20 cellular contexts compared by ENCODE assay signal in the genomic region with DNA sequence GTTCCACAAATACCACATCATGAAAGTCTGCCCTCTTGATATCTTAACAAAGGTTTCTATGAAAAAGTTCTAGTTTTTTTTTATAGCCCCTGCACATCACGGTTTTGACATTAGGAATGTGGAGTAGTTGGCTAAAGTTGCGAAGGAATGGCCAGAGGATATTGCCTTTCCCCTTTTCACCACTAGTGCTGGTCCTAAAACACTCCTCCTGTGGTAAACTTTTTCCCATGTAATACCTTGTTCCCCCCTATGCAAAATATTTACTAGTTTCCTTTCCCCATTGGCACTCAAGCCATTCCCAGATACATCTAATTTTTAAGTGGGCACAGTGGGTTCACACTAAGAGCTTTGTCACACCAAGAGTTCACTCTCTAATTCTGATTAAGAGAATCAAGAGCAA. TPM values are rescaled to one million over a fixed set of nuclear protein-coding genes. Genes with fewer than 3 reads are reported as not detected.
DNase-seq lines count a peak whose midpoint lies in the region; ATAC-seq and TF ChIP-seq lines count a peak whose summit lies in the region.
"Had no signal": no experiment of that assay in that cellular context is flagged by ENCODE, and none has a peak within 500 bp of the region (broad histone marks: within the 10 kb centered on the region; RNA-seq: fewer than 3 reads in every experiment).

No MANE protein-coding gene starts in this region.

- ATAC-seq in WTC11 (no peak), HG03139 (IDR thresholded peaks at IDR 0.05; ENCODE audit: unreplicated experiment) (no peak)
- no peak for ATAC-seq in naive thymus-derived CD8-positive, alpha-beta T cell
- ATAC-seq: GM12878 had no signal

- CTCF ChIA-PET in BJ (lab: Yijun Ruan, JAX), result interaction anchor here (0.7 to 1.0 kb wide), 2 partner anchors 10 to 12 kb away, joined by 3 to 4 read pairs; no protein-coding TSS in a partner anchor
- CTCF ChIA-PET in CD4-positive, alpha-beta memory T cell (lab: Charles Lee; ENCODE audit: partially characterized antibody), result no interaction called here
- CTCF ChIA-PET in WTC11 (lab: Charles Lee), result interaction anchor here (1.1 to 1.2 kb wide), 2 partner anchors 55 to 149 kb away, joined by 3 read pairs; no protein-coding TSS in a partner anchor

- no peaks in the 10 kb centered on the region for H3K4me1 ChIP-seq in CD4-positive, alpha-beta memory T cell (ENCODE audit: insufficient read depth, low read length)
- H3K4me1 ChIP-seq in ascending aorta, result no peaks in the 10 kb centered on the region
- H3K4me1 ChIP-seq: BLaER1 treated with 17β-estradiol and CSF1 and Interleukin-3, amounts not matched to agents 10 nM and 100 nM; SJCRH30 had no signal

- intact Hi-C loops in CD4-positive, alpha-beta memory T cell (cut with micrococcal nuclease), result no loop called here
- intact Hi-C loops in ascending aorta (cut with DNase I), result no loop called here

- H3K27me3 Mint-ChIP-seq in CD4-positive, alpha-beta memory T cell, result no peaks in the 10 kb centered on the region
- no peaks in the 10 kb centered on the region for H3K27me3 Mint-ChIP-seq in WTC11 (ENCODE audit: low read depth)
- no peaks in the 10 kb centered on the region for H3K27me3 Mint-ChIP-seq in naive thymus-derived CD8-positive, alpha-beta T cell

- H3K9me3 ChIP-seq in CD4-positive, alpha-beta memory T cell (ENCODE audit: control insufficient read depth in 1 of 2, low read length in 2 of 2), result no peaks in the 10 kb centered on the region
- no peaks in the 10 kb centered on the region for H3K9me3 ChIP-seq in ascending aorta
- H3K9me3 ChIP-seq: BLaER1 treated with 17β-estradiol and CSF1 and Interleukin-3, amounts not matched to agents 10 nM and 100 nM; SJCRH30 had no signal

- no peak overlapping the region for H3K27ac ChIP-seq in CD4-positive, alpha-beta memory T cell (ENCODE audit: low read depth, low read length)
- H3K27ac ChIP-seq in ascending aorta, result no peak overlapping the region
- H3K27ac ChIP-seq: BLaER1 treated with 17β-estradiol and CSF1 and Interleukin-3, amounts not matched to agents 10 nM and 100 nM; SJCRH30 had no signal

- no peak overlapping the region for H3K4me3 Mint-ChIP-seq in CD4-positive, alpha-beta memory T cell
- H3K4me3 Mint-ChIP-seq in WTC11, result no peak overlapping the region
- no peak overlapping the region for H3K4me3 Mint-ChIP-seq in naive thymus-derived CD8-positive, alpha-beta T cell

- no peaks in the 10 kb centered on the region; the same call in 1 of the 2 replicates for H3K36me3 ChIP-seq in BJ (ENCODE audit: control insufficient read depth, insufficient read depth, low read length)
- H3K36me3 ChIP-seq in CD4-positive, alpha-beta memory T cell (ENCODE audit: insufficient read depth, low read length), result peaks cover 1% of the 10 kb centered on the region
- peaks cover 12 to 19% of the 10 kb centered on the region in 2 donors for H3K36me3 ChIP-seq in ascending aorta

- TF ChIP-seq CTCF in BJ (IDR thresholded peaks at IDR 0.05; ENCODE audit: insufficient read depth, low read depth, low read length) (0 out of 2 replicates have a peak, but pooled peaks have one; percentile 2), WTC11 (IDR thresholded peaks at IDR 0.05) (no peak), ascending aorta (IDR thresholded peaks at IDR 0.05) (no peak)

- peak overlapping the region in 4 of 7 donors; percentile 37 to 84 (median 74) for H3K27ac Mint-ChIP-seq in CD4-positive, alpha-beta memory T cell
- H3K27ac Mint-ChIP-seq in WTC11, result peak overlapping the region; percentile 17; the same call in 1 of the 2 replicates
- H3K27ac Mint-ChIP-seq in naive thymus-derived CD8-positive, alpha-beta T cell, result peak overlapping the region in 7 of 10 donors; percentile 1 to 75 (median 47)

- H3K27me3 ChIP-seq in BJ (ENCODE audit: control insufficient read depth, insufficient read depth, low read length) (no peaks in the 10 kb centered on the region), ascending aorta (no peaks in the 10 kb centered on the region)
- no peaks in the 10 kb centered on the region for H3K27me3 ChIP-seq in CD4-positive, alpha-beta memory T cell (ENCODE audit: insufficient read depth, low read length)
- H3K27me3 ChIP-seq: BLaER1 treated with 17β-estradiol and CSF1 and Interleukin-3, amounts not matched to agents 10 nM and 100 nM; SJCRH30 had no signal

- no peak for DNase-seq in BJ (ENCODE audit: low read depth)
- no peak for DNase-seq in CD4-positive, alpha-beta memory T cell
- DNase-seq in WTC11 (ENCODE audit: low spot score), result no peak
- DNase-seq in naive thymus-derived CD8-positive, alpha-beta T cell, result no peak
- DNase-seq in ascending aorta (ENCODE audit: low spot score in 2 of 2), result no peak
- no peak for DNase-seq in NCI-H748 (lab: John Stamatoyannopoulos, UW; ENCODE audit: unreplicated experiment)
- DNase-seq: IMR-90, Karpas-422, NCI-H1417, NCI-H1694 treated with DMSO at 0.1 percent for 48 hours, NCI-H2081 treated with DMSO at 0.1 percent for 48 hours, NCI-H446, NCI-H526, OCI-M1, SJCRH30 had no signal

- H3K36me3 Mint-ChIP-seq in CD4-positive, alpha-beta memory T cell, result peaks cover 13 to 35% of the 10 kb centered on the region in 2 donors
- H3K36me3 Mint-ChIP-seq in WTC11, result peaks cover 5% of the 10 kb centered on the region; the same call in 1 of the 2 replicates
- H3K36me3 Mint-ChIP-seq in naive thymus-derived CD8-positive, alpha-beta T cell, result peaks cover 0 to 46% (median 20%) of the 10 kb centered on the region in 3 donors

- no peak overlapping the region for H3K4me3 ChIP-seq in BJ (ENCODE audit: low read depth, low read length)
- H3K4me3 ChIP-seq in CD4-positive, alpha-beta memory T cell (ENCODE audit: low read length in 2 of 2), result no peak overlapping the region
- no peak overlapping the region for H3K4me3 ChIP-seq in ascending aorta
- H3K4me3 ChIP-seq: BLaER1 treated with 17β-estradiol and CSF1 and Interleukin-3, amounts not matched to agents 10 nM and 100 nM; GM12878; SJCRH30 had no signal

- POLR2A ChIA-PET in BJ (lab: Charles Lee) (no interaction called here), WTC11 (lab: Charles Lee) (interaction anchor here (0.7 kb wide), 1 partner anchor 11 kb away, joined by 3 read pairs; no protein-coding TSS in a partner anchor)
- POLR2A ChIA-PET in CD4-positive, alpha-beta memory T cell (lab: Charles Lee; ENCODE audit: partially characterized antibody), result interaction anchor here (1.1 kb wide), 1 partner anchor 33 kb away, joined by 3 read pairs; no protein-coding TSS in a partner anchor
- POLR2A ChIA-PET in naive thymus-derived CD8-positive, alpha-beta T cell (lab: Charles Lee), result no interaction called here

- peaks cover 6 to 18% (median 12%) of the 10 kb centered on the region in 4 donors for H3K4me1 Mint-ChIP-seq in CD4-positive, alpha-beta memory T cell
- H3K4me1 Mint-ChIP-seq in WTC11, result peaks cover 4% of the 10 kb centered on the region; the same call in 1 of the 2 replicates
- peaks cover 9 to 23% (median 15%) of the 10 kb centered on the region in 4 donors for H3K4me1 Mint-ChIP-seq in naive thymus-derived CD8-positive, alpha-beta T cell

- no peaks in the 10 kb centered on the region for H3K9me3 Mint-ChIP-seq in CD4-positive, alpha-beta memory T cell
- no peaks in the 10 kb centered on the region for H3K9me3 Mint-ChIP-seq in WTC11
- H3K9me3 Mint-ChIP-seq in naive thymus-derived CD8-positive, alpha-beta T cell, result no peaks in the 10 kb centered on the region

TF ChIP-seq in WTC11, 78 proteins besides CTCF, POLR2A, EP300 and RAD21 (continues in another document):
- TF ChIP-seq EMX1 (CRISPR knock-in tag; IDR thresholded peaks at IDR 0.05), result no peak
- TF ChIP-seq, protein P1, sequence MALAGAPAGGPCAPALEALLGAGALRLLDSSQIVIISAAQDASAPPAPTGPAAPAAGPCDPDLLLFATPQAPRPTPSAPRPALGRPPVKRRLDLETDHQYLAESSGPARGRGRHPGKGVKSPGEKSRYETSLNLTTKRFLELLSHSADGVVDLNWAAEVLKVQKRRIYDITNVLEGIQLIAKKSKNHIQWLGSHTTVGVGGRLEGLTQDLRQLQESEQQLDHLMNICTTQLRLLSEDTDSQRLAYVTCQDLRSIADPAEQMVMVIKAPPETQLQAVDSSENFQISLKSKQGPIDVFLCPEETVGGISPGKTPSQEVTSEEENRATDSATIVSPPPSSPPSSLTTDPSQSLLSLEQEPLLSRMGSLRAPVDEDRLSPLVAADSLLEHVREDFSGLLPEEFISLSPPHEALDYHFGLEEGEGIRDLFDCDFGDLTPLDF (CRISPR knock-in tag; IDR thresholded peaks at IDR 0.05), result no peak

RNA-seq across cellular contexts. Expression of gene R3HDM2, which starts 33.4 kb away (rescaled TPM):
- polyA plus RNA-seq in BJ (2011; rRNA removed), result 12.6 and 27.4 TPM in 2 replicates
- polyA minus RNA-seq in BJ (2011; rRNA and poly(A)+ RNA removed), result 26.1 and 35.0 TPM in 2 replicates
- 100 to 1,000 TPM; 124 to 132 TPM for total RNA-seq in CD4-positive, alpha-beta memory T cell
- polyA plus RNA-seq in CD4-positive, alpha-beta memory T cell, result 10 to 100 TPM in 1 of 2 donors, 1 to 10 TPM in 1; 3.9 to 19.4 TPM
- total RNA-seq in WTC11 (2021) (34.7 to 39.8 TPM (median 37.5 TPM) in 3 replicates), ascending aorta (49.5 TPM)
- total RNA-seq in naive thymus-derived CD8-positive, alpha-beta T cell, result 100 to 1,000 TPM; 104 to 115 TPM
- 10 to 100 TPM in 1 of 3 donors, 1 to 10 TPM in 2; 5.4 to 17.3 (median 7.4) TPM for polyA plus RNA-seq in naive thymus-derived CD8-positive, alpha-beta T cell

RNA-seq across cellular contexts. Expression of gene INHBC, which starts 37.1 kb away (rescaled TPM):
- 0.09 TPM in 1 of 2 replicates, not detected in the other for polyA plus RNA-seq in BJ (2011; rRNA removed)
- polyA minus RNA-seq in BJ (2011; rRNA and poly(A)+ RNA removed), result not detected in 2 replicates
- total RNA-seq in CD4-positive, alpha-beta memory T cell, result not detected
- polyA plus RNA-seq in CD4-positive, alpha-beta memory T cell, result not detected
- 0.09 to 0.20 TPM (median 0.16 TPM) in 3 replicates for total RNA-seq in WTC11 (2021)
- under 1 TPM; 0.18 to 0.19 TPM for total RNA-seq in naive thymus-derived CD8-positive, alpha-beta T cell
- not detected for polyA plus RNA-seq in naive thymus-derived CD8-positive, alpha-beta T cell
- not detected for total RNA-seq in ascending aorta
- total RNA-seq: H4, IMR-90, M059J had no signal

RNA-seq across cellular contexts. Expression of gene INHBE, which starts 57.7 kb away (rescaled TPM):
- polyA plus RNA-seq in BJ (2011; rRNA removed), result 23.1 and 23.9 TPM in 2 replicates
- 9.0 and 24.1 TPM in 2 replicates for polyA minus RNA-seq in BJ (2011; rRNA and poly(A)+ RNA removed)
- total RNA-seq in CD4-positive, alpha-beta memory T cell, result not detected
- not detected for polyA plus RNA-seq in CD4-positive, alpha-beta memory T cell
- total RNA-seq in WTC11 (2021) (3.2 to 5.0 TPM (median 3.3 TPM) in 3 replicates), ascending aorta (not detected)
- total RNA-seq in naive thymus-derived CD8-positive, alpha-beta T cell, result not detected
- polyA plus RNA-seq in naive thymus-derived CD8-positive, alpha-beta T cell, result under 1 TPM in 1 of 3 donors, not detected in 2; 0.16 TPM

Comparison
In these comparisons a context has a peak if more than half of its experiments do, and no peak if none do; other contexts are left out.
1. H3K27ac Mint-ChIP-seq: peak in every context shown above with its lines; median percentile 74 in CD4-positive, alpha-beta memory T cell; 47 in naive thymus-derived CD8-positive, alpha-beta T cell; 17 in WTC11.
2. POLR2A ChIA-PET loops: an anchor here in CD4-positive, alpha-beta memory T cell (1.1 kb wide) and WTC11 (0.7 kb wide); none called in BJ and naive thymus-derived CD8-positive, alpha-beta T cell.